ENCODE assay signal across 8 cellular contexts in the genomic region with DNA sequence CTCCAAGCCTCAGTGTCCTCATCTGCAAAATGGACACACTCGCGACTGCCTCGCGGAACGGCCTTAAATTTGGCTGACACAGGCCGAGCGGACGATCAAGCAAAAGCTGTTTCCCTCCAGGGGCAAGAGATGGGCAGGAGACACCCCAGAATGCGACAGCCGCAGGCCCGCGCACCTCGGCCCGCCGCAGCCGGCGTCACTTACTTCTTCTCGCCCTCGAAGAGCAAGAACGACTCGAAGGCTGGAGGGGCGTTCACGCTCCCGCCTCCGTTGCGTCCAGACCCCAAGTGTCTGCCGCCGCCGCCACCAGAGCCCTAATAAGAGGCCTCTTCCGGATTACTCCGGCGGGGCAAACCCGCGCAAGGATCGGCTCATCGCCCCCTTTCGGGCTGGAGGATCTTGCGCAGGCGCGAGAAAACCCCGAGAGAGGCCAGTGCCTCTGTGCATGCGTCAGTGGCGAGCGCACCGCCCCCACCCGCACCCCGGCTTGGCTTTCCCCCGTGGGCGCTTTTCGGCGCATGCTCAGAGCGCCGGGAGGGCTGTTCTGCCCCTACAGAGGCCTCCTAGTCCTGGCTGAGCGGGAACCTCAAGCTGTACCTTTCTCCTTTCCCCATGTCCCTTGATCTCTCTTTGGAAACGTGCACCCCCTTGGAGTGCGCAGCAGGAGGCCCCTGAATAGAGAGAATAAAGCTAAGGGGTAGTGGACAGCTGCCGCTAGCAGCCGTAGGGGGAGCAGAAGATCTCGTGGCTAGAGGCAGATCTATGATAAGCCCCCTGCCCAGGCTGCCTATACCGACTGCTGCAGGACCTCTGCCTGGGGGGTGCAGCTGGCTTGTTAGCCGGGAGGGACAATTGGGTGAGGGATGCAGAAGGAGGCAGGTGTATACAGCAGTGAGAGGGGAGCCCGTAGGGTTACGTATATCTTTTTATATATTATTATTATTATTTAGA. TPM values are rescaled to one million over a fixed set of nuclear protein-coding genes. Genes with fewer than 3 reads are reported as not detected.
DNase-seq lines count a peak whose midpoint lies in the region; ATAC-seq and TF ChIP-seq lines count a peak whose summit lies in the region.
"Not testable (repeated sequence)": the region's sequence is repeated elsewhere in the genome, so short reads cannot be mapped to it uniquely, and the experiment has no call there.

No MANE protein-coding gene starts in this region.

- H3K36me3 ChIP-seq in HCT116 (ENCODE audit: control insufficient read depth in 1 of 2, insufficient read depth in 2 of 2, low read length in 2 of 2); MG63; neuron (ENCODE audit: insufficient read depth, low read length); stomach smooth muscle (ENCODE audit: control insufficient read depth in 2 of 2, insufficient read depth in 2 of 2, low read length in 2 of 2): not testable (repeated sequence)

- not testable (repeated sequence) for TF ChIP-seq POLR2A in HCT116 (IDR thresholded peaks at IDR 0.05; ENCODE audit: borderline replicate concordance, extremely low read depth, insufficient read depth, insufficient read length)

- CTCF ChIA-PET in HCT116 (lab: Charles Lee) = interaction anchor here (0.7 to 1.4 kb wide), 5 partner anchors 25 to 545 kb away, joined by 3 to 10 read pairs (median 4); a partner anchor contains a TSS

- H3K4me1 ChIP-seq in HCT116 (ENCODE audit: control insufficient read depth in 1 of 2, insufficient read depth in 2 of 2, low read length in 2 of 2); foreskin keratinocyte; neuron (ENCODE audit: insufficient read depth, low read length); stomach smooth muscle (ENCODE audit: control insufficient read depth, insufficient read depth, low read length): not testable (repeated sequence)

- RAD21 ChIA-PET in HCT116 (lab: Charles Lee; ENCODE audit: low non-redundant PET in 1 of 2, low total read pairs in 2 of 2, uncharacterized antibody in 2 of 2, unreplicated experiment in 2 of 2) = interaction anchor here in 1 of 2 experiments (1.0 kb wide), 1 partner anchor 25 kb away, joined by 4 read pairs; a partner anchor contains a TSS

- not testable (repeated sequence) for BruUV-seq in HCT116 (replicated peaks; lab: Mats Ljungman, UMichigan)

- not testable (repeated sequence) for H3K9me2 ChIP-seq in HCT116 (ENCODE audit: insufficient read depth)

- intact Hi-C loops in HCT116 (cut with micrococcal nuclease) = loop anchor here (1.0 kb wide), 2 partner anchors 25 to 181 kb away; a partner anchor contains a TSS

- POLR2A ChIA-PET in HCT116 (lab: Charles Lee) = interaction anchor here (1.0 kb wide), 1 partner anchor 177 kb away, joined by 3 read pairs; no protein-coding TSS in a partner anchor

- H3K4me2 ChIP-seq in HCT116 (ENCODE audit: low read length) = peak overlapping the region; percentile 68

- H3K27ac ChIP-seq in HCT116 (ENCODE audit: low read depth, low read length) (peak overlapping the region; percentile 50), foreskin keratinocyte (peak overlapping the region; percentile 10), stomach smooth muscle (ENCODE audit: low read length) (peak overlapping the region; percentile 41)

- TF ChIP-seq CTCF in HCT116 (IDR thresholded peaks at IDR 0.05 in 2 of 3, conservative IDR thresholded peaks at IDR 0.05 in 1 of 3; ENCODE audit: borderline replicate concordance in 1 of 3, insufficient read depth in 1 of 3, low read depth in 2 of 3, low read length in 2 of 3) (peak; percentile 54 to 68 (median 55)), foreskin keratinocyte (conservative IDR thresholded peaks at IDR 0.05) (peak; percentile 99)

- not testable (repeated sequence) for H3K79me2 ChIP-seq in HCT116 (ENCODE audit: insufficient read depth, low read length)

- H3K27me3 ChIP-seq in HCT116 (ENCODE audit: insufficient read depth, low read length); MG63; foreskin keratinocyte; neuron (ENCODE audit: insufficient read depth, low read length); stomach smooth muscle (ENCODE audit: control insufficient read depth in 1 of 2, insufficient read depth in 2 of 2, low read length in 2 of 2): not testable (repeated sequence)

- DNase-seq in GM04504 (ENCODE audit: low read depth) = peak; percentile 92
- peak; percentile 93 for DNase-seq in HCT116 (ENCODE audit: low read depth, low spot score)
- DNase-seq in MG63 = peak; percentile 96
- DNase-seq in SHP77 treated with DMSO at 0.1 percent for 48 hours (lab: John Stamatoyannopoulos, UW) = peak; percentile 97
- DNase-seq in activated gamma-delta T cell treated with Interleukin-2 at 50 U/mL for 16 hours = peak; percentile 99
- peak; percentile 74 to 90 for DNase-seq in foreskin keratinocyte

- H3K9me3 ChIP-seq in HCT116 (ENCODE audit: control insufficient read depth in 1 of 2, insufficient read depth in 1 of 2, low read depth in 1 of 2, low read length in 2 of 2); MG63; neuron (ENCODE audit: low read length); stomach smooth muscle (ENCODE audit: control insufficient read depth in 2 of 2, low read length in 2 of 2): not testable (repeated sequence)

- TF ChIP-seq RAD21 in HCT116 (IDR thresholded peaks at IDR 0.05; ENCODE audit: low read depth) = not testable (repeated sequence)

- not testable (repeated sequence) for H4K20me1 ChIP-seq in HCT116 (ENCODE audit: insufficient read depth)

- H2AFZ ChIP-seq in HCT116 (ENCODE audit: low read depth, low read length, poor library complexity, severe bottlenecking); neuron (ENCODE audit: low read depth, low read length): not testable (repeated sequence)

- H3K9ac ChIP-seq in HCT116 (ENCODE audit: low read length) (peak overlapping the region; percentile 70), stomach smooth muscle (ENCODE audit: low read length in 2 of 2) (peak overlapping the region; percentile 80 to 84)

- ATAC-seq in HCT116 (peak; percentile 95), foreskin keratinocyte (peak; percentile 87)

- peak overlapping the region; percentile 67 to 71 for H3K4me3 ChIP-seq in HCT116 (replicated peaks in 1 of 2; ENCODE audit: low read depth in 1 of 2, low read length in 2 of 2)
- peak overlapping the region; percentile 76 for H3K4me3 ChIP-seq in MG63
- peak overlapping the region; percentile 93 for H3K4me3 ChIP-seq in neuron (ENCODE audit: low read length)
- H3K4me3 ChIP-seq in stomach smooth muscle (ENCODE audit: low read length in 2 of 2) = peak overlapping the region; percentile 81 to 82

TF ChIP-seq in HCT116, 20 proteins besides CTCF, POLR2A, EP300 and RAD21:
- peak; percentile 68 for TF ChIP-seq ELF1 (IDR thresholded peaks at IDR 0.05; ENCODE audit: borderline replicate concordance, low read depth)
- TF ChIP-seq ZFX (IDR thresholded peaks at IDR 0.05) = peak; percentile 41; the same call in 1 of the 2 replicates
- peak; percentile 73 for TF ChIP-seq YY1 (IDR thresholded peaks at IDR 0.05; ENCODE audit: extremely low read depth, insufficient replicate concordance, low read depth, low read length)
- 0 out of 2 replicates have a peak, but pooled peaks have one; percentile 12 for TF ChIP-seq SP1 (IDR thresholded peaks at IDR 0.05; ENCODE audit: low read depth)
- TF ChIP-seq, protein P1, sequence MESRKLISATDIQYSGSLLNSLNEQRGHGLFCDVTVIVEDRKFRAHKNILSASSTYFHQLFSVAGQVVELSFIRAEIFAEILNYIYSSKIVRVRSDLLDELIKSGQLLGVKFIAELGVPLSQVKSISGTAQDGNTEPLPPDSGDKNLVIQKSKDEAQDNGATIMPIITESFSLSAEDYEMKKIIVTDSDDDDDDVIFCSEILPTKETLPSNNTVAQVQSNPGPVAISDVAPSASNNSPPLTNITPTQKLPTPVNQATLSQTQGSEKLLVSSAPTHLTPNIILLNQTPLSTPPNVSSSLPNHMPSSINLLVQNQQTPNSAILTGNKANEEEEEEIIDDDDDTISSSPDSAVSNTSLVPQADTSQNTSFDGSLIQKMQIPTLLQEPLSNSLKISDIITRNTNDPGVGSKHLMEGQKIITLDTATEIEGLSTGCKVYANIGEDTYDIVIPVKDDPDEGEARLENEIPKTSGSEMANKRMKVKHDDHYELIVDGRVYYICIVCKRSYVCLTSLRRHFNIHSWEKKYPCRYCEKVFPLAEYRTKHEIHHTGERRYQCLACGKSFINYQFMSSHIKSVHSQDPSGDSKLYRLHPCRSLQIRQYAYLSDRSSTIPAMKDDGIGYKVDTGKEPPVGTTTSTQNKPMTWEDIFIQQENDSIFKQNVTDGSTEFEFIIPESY (IDR thresholded peaks at IDR 0.05; ENCODE audit: extremely low read depth, insufficient replicate concordance, low read length) = peak; percentile 14
- TF ChIP-seq CBX3 (IDR thresholded peaks at IDR 0.05; ENCODE audit: low read depth) = peak; percentile 73
- TF ChIP-seq, protein P2, sequence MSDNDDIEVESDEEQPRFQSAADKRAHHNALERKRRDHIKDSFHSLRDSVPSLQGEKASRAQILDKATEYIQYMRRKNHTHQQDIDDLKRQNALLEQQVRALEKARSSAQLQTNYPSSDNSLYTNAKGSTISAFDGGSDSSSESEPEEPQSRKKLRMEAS (IDR thresholded peaks at IDR 0.05) = peak; percentile 51; the same call in 1 of the 2 replicates
- peak; percentile 70 for TF ChIP-seq POLR2AphosphoS5 (IDR thresholded peaks at IDR 0.05; ENCODE audit: low read depth, low read length)
- TF ChIP-seq EGR1 (IDR thresholded peaks at IDR 0.05; ENCODE audit: low read depth) = peak; percentile 72

RNA-seq across cellular contexts. Expression of a gene that starts 21.4 kb away (rescaled TPM):
- total RNA-seq in HCT116 (2021; ENCODE audit: unreplicated experiment) (not detected), foreskin keratinocyte (not detected in 2 replicates)
- 0.06 and 0.10 TPM in 2 replicates for polyA plus RNA-seq in HCT116 (2012)
- total RNA-seq in MG63 (2014; rRNA removed; shearing (Covaris generic); ENCODE audit: low replicate concordance) = not detected in 2 replicates
- not detected in 2 replicates for polyA plus RNA-seq in foreskin keratinocyte

RNA-seq across cellular contexts. Expression of a gene that starts 25.4 kb away (rescaled TPM):
- total RNA-seq in HCT116 (2021; ENCODE audit: unreplicated experiment) (39.4 TPM), foreskin keratinocyte (140 and 145 TPM in 2 replicates)
- 36.9 and 38.3 TPM in 2 replicates for polyA plus RNA-seq in HCT116 (2012)
- total RNA-seq in MG63 (2014; rRNA removed; shearing (Covaris generic); ENCODE audit: low replicate concordance) = 103 and 166 TPM in 2 replicates
- 143 and 150 TPM in 2 replicates for polyA plus RNA-seq in foreskin keratinocyte

RNA-seq across cellular contexts. Expression of a gene that starts 46.2 kb away (rescaled TPM):
- total RNA-seq in HCT116 (2021; ENCODE audit: unreplicated experiment) (0.27 TPM), foreskin keratinocyte (0.11 TPM in 1 of 2 replicates, not detected in the other)
- 0.39 and 0.42 TPM in 2 replicates for polyA plus RNA-seq in HCT116 (2012)
- not detected in 2 replicates for total RNA-seq in MG63 (2014; rRNA removed; shearing (Covaris generic); ENCODE audit: low replicate concordance)
- 0.08 TPM in 1 of 2 replicates, not detected in the other for polyA plus RNA-seq in foreskin keratinocyte

Comparison
In these comparisons a context has a peak if more than half of its experiments do, and no peak if none do; other contexts are left out.
1. Peak in every context shown above with its lines: DNase-seq, ATAC-seq, H3K4me3 ChIP-seq and H3K27ac ChIP-seq.